18 cellular contexts compared by ENCODE assay signal in the genomic region with DNA sequence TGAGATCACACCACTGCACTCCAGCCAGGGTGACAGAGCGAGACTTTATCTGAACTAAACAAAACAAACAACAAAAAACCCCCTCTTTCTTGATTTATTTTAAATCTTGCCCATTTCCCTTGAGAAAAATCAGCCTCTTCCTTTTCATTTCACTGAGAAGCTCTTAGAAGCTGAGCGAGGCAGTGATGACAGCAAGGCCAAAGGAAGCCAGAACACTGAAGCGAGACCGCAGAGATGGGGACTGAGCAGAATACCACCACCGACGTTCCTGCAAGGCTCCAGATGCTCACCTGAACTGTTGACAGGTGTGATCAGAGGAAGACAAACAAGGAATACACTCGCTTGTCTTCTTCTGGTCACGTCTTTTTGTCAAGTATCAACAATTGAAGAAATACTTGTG. TPM values are rescaled to one million over a fixed set of nuclear protein-coding genes. Genes with fewer than 3 reads are reported as not detected.
"Had no signal": no experiment of that assay in that cellular context is flagged by ENCODE, and none has a peak within 500 bp of the region (broad histone marks: within the 10 kb centered on the region; RNA-seq: fewer than 3 reads in every experiment).

No MANE protein-coding gene starts in this region.

- DNase-seq: activated CD8-positive, alpha-beta memory T cell treated with anti-CD3 and anti-CD28 coated beads, Interleukin-2, amount 10 ng/mL, durations not matched to agents 7 days and 5 days; activated naive CD8-positive, alpha-beta T cell treated with anti-CD3 and anti-CD28 coated beads, Interleukin-2, amount 10 ng/mL, durations not matched to agents 7 days and 5 days; activated T-cell treated with anti-CD3 and anti-CD28 coated beads, Interleukin-2, amount 50 U/mL, for 24 hours; aorta; dermis blood vessel endothelial cell; effector memory CD8-positive, alpha-beta T cell; heart left ventricle; immature natural killer cell; SW 1271; thyroid gland; uterus had no signal

- H3K27ac Mint-ChIP-seq: activated CD8-positive, alpha-beta memory T cell treated with anti-CD3 and anti-CD28 coated beads, Interleukin-2, amount 10 ng/mL, durations not matched to agents 7 days and 5 days; activated naive CD8-positive, alpha-beta T cell treated with anti-CD3 and anti-CD28 coated beads, Interleukin-2, amount 10 ng/mL, durations not matched to agents 7 days and 5 days; effector memory CD8-positive, alpha-beta T cell; immature natural killer cell; neural progenitor cell; T-helper 2 cell treated with Interferon-gamma antibody and Interleukin-4, amounts not matched to agents 5 μg/mL and 100 μg/mL, for 36 hours had no signal

- H3K9me3 Mint-ChIP-seq: activated T-cell treated with anti-CD3 and anti-CD28 coated beads, Interleukin-2, amount 50 U/mL, for 24 hours; effector memory CD8-positive, alpha-beta T cell; T-helper 2 cell treated with Interferon-gamma antibody and Interleukin-4, amounts not matched to agents 5 μg/mL and 100 μg/mL, for 36 hours had no signal

- H3K4me3 Mint-ChIP-seq: activated CD8-positive, alpha-beta memory T cell treated with anti-CD3 and anti-CD28 coated beads, Interleukin-2, amount 10 ng/mL, durations not matched to agents 7 days and 5 days; activated naive CD8-positive, alpha-beta T cell treated with anti-CD3 and anti-CD28 coated beads, Interleukin-2, amount 10 ng/mL, durations not matched to agents 7 days and 5 days; activated T-cell treated with anti-CD3 and anti-CD28 coated beads, Interleukin-2, amount 50 U/mL, for 24 hours; effector memory CD8-positive, alpha-beta T cell; immature natural killer cell; neural progenitor cell; T-helper 2 cell treated with Interferon-gamma antibody and Interleukin-4, amounts not matched to agents 5 μg/mL and 100 μg/mL, for 36 hours had no signal

- H3K9me3 ChIP-seq: thyroid gland, uterus had no signal

- ATAC-seq: activated CD4-positive, CD25-positive, alpha-beta regulatory T cell treated with anti-CD3 and anti-CD28 coated beads, Interleukin-2, amount 50 U/mL, for 24 hours; activated CD8-positive, alpha-beta memory T cell treated with anti-CD3 and anti-CD28 coated beads, Interleukin-2, amount 10 ng/mL, durations not matched to agents 7 days and 5 days; effector memory CD8-positive, alpha-beta T cell; heart left ventricle; sciatic nerve had no signal

- H3K36me3 Mint-ChIP-seq: activated CD8-positive, alpha-beta memory T cell treated with anti-CD3 and anti-CD28 coated beads, Interleukin-2, amount 10 ng/mL, durations not matched to agents 7 days and 5 days; activated naive CD8-positive, alpha-beta T cell treated with anti-CD3 and anti-CD28 coated beads, Interleukin-2, amount 10 ng/mL, durations not matched to agents 7 days and 5 days; neural progenitor cell had no signal

RNA-seq across cellular contexts. Expression of gene IRF8, which starts 30.5 kb away (rescaled TPM):
- total RNA-seq: fibroblast of lung, osteocyte, pulmonary artery endothelial cell had no signal
